ENCODE assay signal across 11 cellular contexts in the genomic region with DNA sequence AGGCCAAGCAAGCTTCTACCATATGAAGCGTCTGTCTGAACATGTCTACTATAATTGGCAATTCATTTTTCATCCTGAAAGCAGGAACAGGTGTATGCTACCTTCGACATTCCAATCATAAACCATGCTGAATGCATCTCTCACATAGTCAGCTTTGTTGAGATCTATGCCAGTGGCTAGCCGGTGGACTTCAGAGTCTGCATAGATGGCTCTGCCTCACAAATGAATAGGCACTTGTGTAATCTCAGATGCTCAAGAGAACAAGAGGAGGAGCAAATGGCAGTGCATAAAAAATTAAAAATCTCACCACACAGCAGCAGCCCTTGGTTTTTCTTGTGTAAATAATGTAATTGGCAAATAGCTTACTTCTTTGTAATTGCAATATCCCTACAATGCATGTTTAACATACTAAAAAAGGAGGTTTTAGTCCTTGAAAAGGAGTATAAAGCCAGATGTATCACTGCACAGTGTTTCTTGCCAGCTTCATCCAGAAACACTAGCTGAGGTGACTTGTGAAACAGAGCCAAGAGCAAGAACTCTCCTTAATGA.
"Had no signal": no experiment of that assay in that cellular context is flagged by ENCODE, and none has a peak within 500 bp of the region (broad histone marks: within the 10 kb centered on the region; RNA-seq: fewer than 3 reads in every experiment).

No MANE protein-coding gene starts in this region.

- H3K4me3 Mint-ChIP-seq: activated CD4-positive, alpha-beta T cell treated with anti-CD3 and anti-CD28 coated beads, Interleukin-2, amount 10 ng/mL, durations not matched to agents 7 days and 5 days; activated naive CD4-positive, alpha-beta T cell treated with anti-CD3 and anti-CD28 coated beads, Interleukin-2, amount 50 U/mL, for 24 hours; stimulated activated naive CD8-positive, alpha-beta T cell treated with anti-CD3 and anti-CD28 coated beads, Interleukin-15, Interleukin-2, amounts not matched to agents 100 ng/mL and 50 ng/mL, for 24 hours; T-helper 1 cell treated with Interleukin-12 subunit alpha and Interleukin-12 subunit beta and Interleukin-4 antibody, amounts not matched to agents 30 μg/mL and 1 μg/mL, for 36 hours had no signal

- H3K4me1 ChIP-seq: foreskin keratinocyte, thyroid gland had no signal

- H3K27ac ChIP-seq: foreskin keratinocyte, heart right ventricle, thyroid gland had no signal

- H3K27me3 Mint-ChIP-seq: activated CD4-positive, alpha-beta T cell treated with anti-CD3 and anti-CD28 coated beads, Interleukin-2, amount 10 ng/mL, durations not matched to agents 7 days and 5 days; activated naive CD4-positive, alpha-beta T cell treated with anti-CD3 and anti-CD28 coated beads, Interleukin-2, amount 50 U/mL, for 24 hours; stimulated activated naive CD8-positive, alpha-beta T cell treated with anti-CD3 and anti-CD28 coated beads, Interleukin-15, Interleukin-2, amounts not matched to agents 100 ng/mL and 50 ng/mL, for 24 hours had no signal

- H3K9me3 ChIP-seq: heart right ventricle, thyroid gland had no signal

- DNase-seq: activated CD4-positive, CD25-positive, alpha-beta regulatory T cell; activated T-cell treated with anti-CD3 and anti-CD28 coated beads, Interleukin-2, amount 50 U/mL, for 1 hour; foreskin keratinocyte; heart right ventricle; kidney; stimulated activated CD4-positive, alpha-beta T cell treated with anti-CD3 and anti-CD28 coated beads, Interleukin-4, amount 100 ng/mL, for 24 hours; thyroid gland had no signal

- H3K4me3 ChIP-seq: heart right ventricle, thyroid gland had no signal

- H3K36me3 ChIP-seq: thyroid gland had no signal

- H3K9me3 Mint-ChIP-seq: activated CD4-positive, alpha-beta T cell treated with anti-CD3 and anti-CD28 coated beads, Interleukin-2, amount 10 ng/mL, durations not matched to agents 7 days and 5 days; activated naive CD4-positive, alpha-beta T cell treated with anti-CD3 and anti-CD28 coated beads, Interleukin-2, amount 50 U/mL, for 24 hours; T-helper 1 cell treated with Interleukin-12 subunit alpha and Interleukin-12 subunit beta and Interleukin-4 antibody, amounts not matched to agents 30 μg/mL and 1 μg/mL, for 36 hours had no signal

- H3K27ac Mint-ChIP-seq: activated CD4-positive, alpha-beta T cell treated with anti-CD3 and anti-CD28 coated beads, Interleukin-2, amount 10 ng/mL, durations not matched to agents 7 days and 5 days; activated naive CD4-positive, alpha-beta T cell treated with anti-CD3 and anti-CD28 coated beads, Interleukin-2, amount 50 U/mL, for 24 hours; stimulated activated naive CD8-positive, alpha-beta T cell treated with anti-CD3 and anti-CD28 coated beads, Interleukin-15, Interleukin-2, amounts not matched to agents 100 ng/mL and 50 ng/mL, for 24 hours; T-helper 1 cell treated with Interleukin-12 subunit alpha and Interleukin-12 subunit beta and Interleukin-4 antibody, amounts not matched to agents 30 μg/mL and 1 μg/mL, for 36 hours had no signal

- H3K27me3 ChIP-seq: foreskin keratinocyte, heart right ventricle, thyroid gland had no signal

- ATAC-seq: foreskin keratinocyte had no signal
